ENCODE assay signal across 23 cellular contexts in genomic region chr3:122546151-122546550, GRCh38. TPM values are rescaled to one million over a fixed set of nuclear protein-coding genes. Genes with fewer than 3 reads are reported as not detected.
DNase-seq lines count a peak whose midpoint lies in the region; ATAC-seq, FAIRE-seq and TF ChIP-seq lines count a peak whose summit lies in the region.
"Had no signal": no experiment of that assay in that cellular context is flagged by ENCODE, and none has a peak within 500 bp of the region (broad histone marks: within the 10 kb centered on the region; RNA-seq: fewer than 3 reads in every experiment).

No MANE protein-coding gene starts in this region.

- in situ Hi-C loops in HepG2 (cut with HindIII; ENCODE audit: extremely low pct_ligation_motif_present, low pct_unique_long_range_greater_than_20kb), result no loop called here

- H3K4me1 ChIP-seq in liver (ENCODE audit: control insufficient read depth in 4 of 4, insufficient read depth in 4 of 4, low read length in 3 of 4) (peaks cover 0 to 6% (median 1%) of the 10 kb centered on the region in 4 donors), HepG2 (ENCODE audit: insufficient read depth, low read length) (no peaks in the 10 kb centered on the region)
- H3K4me1 ChIP-seq: A549; BLaER1 treated with 17β-estradiol and CSF1 and Interleukin-3, amounts not matched to agents 10 nM and 100 nM; Caco-2 had no signal

- no peak for DNase-seq in HepG2 (ENCODE audit: low spot score)
- DNase-seq in NCI-H748 treated with DMSO at 0.1 percent for 48 hours (lab: John Stamatoyannopoulos, UW), result peak; percentile 10
- DNase-seq in left lobe of liver (ENCODE audit: low spot score), result peak; percentile 63
- no peak for DNase-seq in NOMO-1 treated with DMSO at 0.1 percent for 48 hours (lab: John Stamatoyannopoulos, UW; ENCODE audit: unreplicated experiment)
- no peak for DNase-seq in NCI-H446 treated with DMSO at 0.1 percent for 48 hours (lab: John Stamatoyannopoulos, UW)
- DNase-seq: AML-193; Caco-2; Calu3; CD4-positive, alpha-beta T cell; CD8-positive, alpha-beta T cell; DMS79 treated with DMSO at 0.1 percent for 48 hours; GF-D8 had no signal

- BruUV-seq in HepG2 (replicated peaks; lab: Mats Ljungman, UMichigan), result no TSS peak

- H4K20me1 ChIP-seq in HepG2 (ENCODE audit: insufficient read depth, low read length), result no peaks in the 10 kb centered on the region
- H4K20me1 ChIP-seq: BLaER1 treated with 17β-estradiol and CSF1 and Interleukin-3, amounts not matched to agents 10 nM and 100 nM had no signal

- no peaks in the 10 kb centered on the region for H3K9me3 ChIP-seq in liver (ENCODE audit: control insufficient read depth in 4 of 4, low read length in 3 of 4)
- H3K9me3 ChIP-seq in HepG2 (ENCODE audit: low read length), result no peaks in the 10 kb centered on the region
- H3K9me3 ChIP-seq: A549; BLaER1 treated with 17β-estradiol and CSF1 and Interleukin-3, amounts not matched to agents 10 nM and 100 nM; Caco-2 had no signal

- H3K9ac ChIP-seq in liver (ENCODE audit: low read depth in 1 of 2, low read length in 2 of 2), result no peak overlapping the region
- no peak overlapping the region for H3K9ac ChIP-seq in HepG2 (ENCODE audit: insufficient read depth, low read depth, low read length)
- H3K9ac ChIP-seq: BLaER1 treated with 17β-estradiol and CSF1 and Interleukin-3, amounts not matched to agents 10 nM and 100 nM had no signal

- intact Hi-C loops in HepG2 (cut with micrococcal nuclease; ENCODE audit: unreplicated experiment), result no loop called here

- POLR2A ChIA-PET in HepG2 (lab: Yijun Ruan, JAX), result no interaction called here

- H3K27me3 ChIP-seq in liver (ENCODE audit: control insufficient read depth in 4 of 4, insufficient read depth in 4 of 4, low read length in 3 of 4) (no peaks in the 10 kb centered on the region), HepG2 (ENCODE audit: control insufficient read depth in 1 of 2, insufficient read depth in 2 of 2, low read length in 2 of 2) (no peaks in the 10 kb centered on the region)
- H3K27me3 ChIP-seq: BLaER1 treated with 17β-estradiol and CSF1 and Interleukin-3, amounts not matched to agents 10 nM and 100 nM had no signal

- H3K36me3 ChIP-seq in liver (ENCODE audit: control insufficient read depth in 4 of 4, insufficient read depth in 3 of 4, low read depth in 1 of 4, low read length in 3 of 4) (peaks cover 18 to 61% (median 43%) of the 10 kb centered on the region in 4 donors), HepG2 (replicated peaks in 1 of 2; ENCODE audit: control insufficient read depth in 1 of 2, insufficient read depth in 2 of 2, low read length in 2 of 2) (no peaks in the 10 kb centered on the region)

- H2AFZ ChIP-seq in HepG2 (ENCODE audit: low read length), result no peak overlapping the region

- WGBS in liver, result 49% methylated on average over 5 of the region's 5 CpGs
- 93% methylated on average over 5 of the region's 5 CpGs for WGBS in HepG2 (ENCODE audit: low lambda C conversion rate)

- no peak for FAIRE-seq in HepG2 (lab: Jason Lieb, UNC)
- FAIRE-seq: A549, D721Med, G401.6, GM12891, GM19239 had no signal

- H3K4me2 ChIP-seq in HepG2 (ENCODE audit: low read depth, low read length), result no peak overlapping the region
- H3K4me2 ChIP-seq: A549; BLaER1 treated with 17β-estradiol and CSF1 and Interleukin-3, amounts not matched to agents 10 nM and 100 nM had no signal

- no peak for TF ChIP-seq POLR2A in HepG2 (IDR thresholded peaks at IDR 0.05; ENCODE audit: insufficient read depth in 1 of 2, low read depth in 2 of 2, low read length in 2 of 2)

- peak; percentile 13 to 16 for TF ChIP-seq RAD21 in liver (IDR thresholded peaks at IDR 0.05)
- no peak for TF ChIP-seq RAD21 in HepG2 (CRISPR knock-in tag; IDR thresholded peaks at IDR 0.05)

- no peak overlapping the region for H3K4me3 ChIP-seq in liver (ENCODE audit: low read depth in 1 of 3, low read length in 3 of 3)
- H3K4me3 ChIP-seq in HepG2 (replicated peaks in 1 of 3; ENCODE audit: insufficient read depth in 1 of 3, low read depth in 2 of 3, low read length in 3 of 3), result no peak overlapping the region
- H3K4me3 ChIP-seq: A549; BLaER1 treated with 17β-estradiol and CSF1 and Interleukin-3, amounts not matched to agents 10 nM and 100 nM had no signal

- ATAC-seq in HepG2 (no peak), left lobe of liver (peak; percentile 73), HG03039 (IDR thresholded peaks at IDR 0.05; ENCODE audit: unreplicated experiment) (no peak)
- ATAC-seq: A549; CD8-positive, alpha-beta T cell had no signal

- H3K79me2 ChIP-seq in HepG2 (ENCODE audit: insufficient read depth, low read length), result no peaks in the 10 kb centered on the region

- no peak overlapping the region for H3K27ac ChIP-seq in liver (ENCODE audit: low read depth in 1 of 2, low read length in 2 of 2)
- no peak overlapping the region for H3K27ac ChIP-seq in HepG2 (ENCODE audit: extremely low read length, insufficient read depth, low read length)
- H3K27ac ChIP-seq: 22Rv1; A549; BLaER1 treated with 17β-estradiol and CSF1 and Interleukin-3, amounts not matched to agents 10 nM and 100 nM; C4-2B had no signal

- TF ChIP-seq EP300 in HepG2 (IDR thresholded peaks at IDR 0.05; ENCODE audit: low read depth in 2 of 2, low read length in 2 of 2), result no peak
- no peak for TF ChIP-seq EP300 in HepG2 (CRISPR knock-in tag; IDR thresholded peaks at IDR 0.05; ENCODE audit: borderline replicate concordance)

- CTCF ChIA-PET in HepG2 (lab: Yijun Ruan, JAX; ENCODE audit: low intra/inter-chr PET ratio, low total read pairs), result no interaction called here

- TF ChIP-seq CTCF in liver (IDR thresholded peaks at IDR 0.05; ENCODE audit: low read depth, low read length, missing input control) (no peak), HepG2 (CRISPR knock-in tag; IDR thresholded peaks at IDR 0.05) (no peak)

RNA-seq across cellular contexts. Expression of gene PARP9, which starts 17.9 kb away (rescaled TPM):
- total RNA-seq in liver (10 to 100 TPM; 39.3 to 74.0 TPM), HepG2 (2016; rRNA removed; fragmentation: Illumina TruSeq; extraction: Trizol) (10.6 and 12.5 TPM in 2 replicates), left lobe of liver (39.0 TPM)
- polyA plus RNA-seq in liver (10 to 100 TPM; 34.8 to 58.6 TPM), HepG2 (2011; rRNA removed) (6.5 and 7.0 TPM in 2 replicates)
- total RNA-seq in HepG2 (2016; cell fraction: cytosol; rRNA removed; fragmentation: Illumina TruSeq; extraction: Trizol; ENCODE audit: low read depth), result 2.5 and 3.5 TPM in 2 replicates
- 9.8 and 12.9 TPM in 2 replicates for total RNA-seq in HepG2 (2016; cell fraction: insoluble cytoplasmic fraction; rRNA removed; fragmentation: Illumina TruSeq; extraction: Trizol)
- total RNA-seq in HepG2 (2016; cell fraction: membrane; rRNA removed; fragmentation: Illumina TruSeq; extraction: Trizol), result 3.6 and 4.5 TPM in 2 replicates
- 6.9 and 7.6 TPM in 2 replicates for total RNA-seq in HepG2 (2016; cell fraction: nucleus; rRNA removed; fragmentation: Illumina TruSeq; extraction: Trizol)
- 2.3 and 5.1 TPM in 2 replicates for polyA plus RNA-seq in HepG2 (2011; cell fraction: cytosol; rRNA removed)
- polyA plus RNA-seq in HepG2 (2011; cell fraction: nucleus; rRNA removed), result 4.4 and 8.2 TPM in 2 replicates
- polyA plus RNA-seq in HepG2 (2012), result 2.5 and 4.0 TPM in 2 replicates
- polyA plus RNA-seq in HepG2 (2016; cell fraction: cytosol; fragmentation: Illumina TruSeq; extraction: Trizol; ENCODE audit: low read depth), result 0.59 and 0.62 TPM in 2 replicates
- polyA plus RNA-seq in HepG2 (2016; cell fraction: insoluble cytoplasmic fraction; fragmentation: Illumina TruSeq; extraction: Trizol; ENCODE audit: low read depth), result 11.1 TPM in 2 replicates
- 1.4 and 1.9 TPM in 2 replicates for polyA plus RNA-seq in HepG2 (2016; cell fraction: membrane; fragmentation: Illumina TruSeq; extraction: Trizol; ENCODE audit: low read depth)
- 11.1 and 11.3 TPM in 2 replicates for polyA plus RNA-seq in HepG2 (2016; cell fraction: nucleus; fragmentation: Illumina TruSeq; extraction: Trizol; ENCODE audit: insufficient read depth, low read depth)
- 2.0 and 5.7 TPM in 2 replicates for polyA minus RNA-seq in HepG2 (2011; rRNA and poly(A)+ RNA removed; ENCODE audit: low replicate concordance)
- 2.5 and 3.1 TPM in 2 replicates for polyA minus RNA-seq in HepG2 (2011; cell fraction: cytosol; rRNA and poly(A)+ RNA removed)
- polyA minus RNA-seq in HepG2 (2011; cell fraction: nucleus; rRNA and poly(A)+ RNA removed), result 4.0 and 7.0 TPM in 2 replicates

RNA-seq across cellular contexts. Expression of gene DTX3L, which starts 18.0 kb away (rescaled TPM):
- total RNA-seq in liver (10 to 100 TPM; 29.4 to 44.5 TPM), HepG2 (2016; rRNA removed; fragmentation: Illumina TruSeq; extraction: Trizol) (10.9 and 19.2 TPM in 2 replicates), left lobe of liver (31.1 TPM)
- polyA plus RNA-seq in liver (10 to 100 TPM; 16.9 to 17.6 TPM), HepG2 (2011; rRNA removed) (2.5 and 3.2 TPM in 2 replicates)
- total RNA-seq in HepG2 (2016; cell fraction: cytosol; rRNA removed; fragmentation: Illumina TruSeq; extraction: Trizol; ENCODE audit: low read depth), result 1.1 and 1.5 TPM in 2 replicates
- total RNA-seq in HepG2 (2016; cell fraction: insoluble cytoplasmic fraction; rRNA removed; fragmentation: Illumina TruSeq; extraction: Trizol), result 10.7 and 16.9 TPM in 2 replicates
- 7.0 and 7.7 TPM in 2 replicates for total RNA-seq in HepG2 (2016; cell fraction: membrane; rRNA removed; fragmentation: Illumina TruSeq; extraction: Trizol)
- total RNA-seq in HepG2 (2016; cell fraction: nucleus; rRNA removed; fragmentation: Illumina TruSeq; extraction: Trizol), result 7.4 and 8.7 TPM in 2 replicates
- 1.7 and 3.2 TPM in 2 replicates for polyA plus RNA-seq in HepG2 (2011; cell fraction: cytosol; rRNA removed)
- polyA plus RNA-seq in HepG2 (2011; cell fraction: nucleus; rRNA removed), result 1.7 and 2.8 TPM in 2 replicates
- 4.4 and 5.3 TPM in 2 replicates for polyA plus RNA-seq in HepG2 (2012)
- polyA plus RNA-seq in HepG2 (2016; cell fraction: cytosol; fragmentation: Illumina TruSeq; extraction: Trizol; ENCODE audit: low read depth), result 0.57 TPM in 2 replicates
- 12.1 and 15.2 TPM in 2 replicates for polyA plus RNA-seq in HepG2 (2016; cell fraction: insoluble cytoplasmic fraction; fragmentation: Illumina TruSeq; extraction: Trizol; ENCODE audit: low read depth)
- 2.5 and 2.9 TPM in 2 replicates for polyA plus RNA-seq in HepG2 (2016; cell fraction: membrane; fragmentation: Illumina TruSeq; extraction: Trizol; ENCODE audit: low read depth)
- 9.0 and 9.5 TPM in 2 replicates for polyA plus RNA-seq in HepG2 (2016; cell fraction: nucleus; fragmentation: Illumina TruSeq; extraction: Trizol; ENCODE audit: insufficient read depth, low read depth)
- 3.0 and 6.0 TPM in 2 replicates for polyA minus RNA-seq in HepG2 (2011; rRNA and poly(A)+ RNA removed; ENCODE audit: low replicate concordance)
- polyA minus RNA-seq in HepG2 (2011; cell fraction: cytosol; rRNA and poly(A)+ RNA removed), result 5.5 and 9.3 TPM in 2 replicates
- polyA minus RNA-seq in HepG2 (2011; cell fraction: nucleus; rRNA and poly(A)+ RNA removed), result 3.1 and 6.0 TPM in 2 replicates

RNA-seq across cellular contexts. Expression of gene PARP15, which starts 31.3 kb away (rescaled TPM):
- total RNA-seq in liver (1 to 10 TPM; 2.8 to 3.3 TPM), HepG2 (2016; rRNA removed; fragmentation: Illumina TruSeq; extraction: Trizol) (0.02 TPM in 1 of 2 replicates, not detected in the other), left lobe of liver (1.0 TPM)
- polyA plus RNA-seq in liver (1 to 10 TPM in 1 of 2 donors, under 1 TPM in 1; 0.28 to 2.1 TPM), HepG2 (2011; rRNA removed) (not detected in 2 replicates)
- not detected in 2 replicates for total RNA-seq in HepG2 (2016; cell fraction: cytosol; rRNA removed; fragmentation: Illumina TruSeq; extraction: Trizol; ENCODE audit: low read depth)
- 0.04 TPM in 1 of 2 replicates, not detected in the other for total RNA-seq in HepG2 (2016; cell fraction: insoluble cytoplasmic fraction; rRNA removed; fragmentation: Illumina TruSeq; extraction: Trizol)
- not detected in 2 replicates for total RNA-seq in HepG2 (2016; cell fraction: membrane; rRNA removed; fragmentation: Illumina TruSeq; extraction: Trizol)
- not detected in 2 replicates for total RNA-seq in HepG2 (2016; cell fraction: nucleus; rRNA removed; fragmentation: Illumina TruSeq; extraction: Trizol)
- polyA plus RNA-seq in HepG2 (2011; cell fraction: cytosol; rRNA removed), result 0.03 TPM in 1 of 2 replicates, not detected in the other
- polyA plus RNA-seq in HepG2 (2011; cell fraction: nucleus; rRNA removed), result 0.33 and 0.39 TPM in 2 replicates
- not detected in 2 replicates for polyA plus RNA-seq in HepG2 (2012)
- polyA plus RNA-seq in HepG2 (2016; cell fraction: cytosol; fragmentation: Illumina TruSeq; extraction: Trizol; ENCODE audit: low read depth), result not detected in 2 replicates
- not detected in 2 replicates for polyA plus RNA-seq in HepG2 (2016; cell fraction: insoluble cytoplasmic fraction; fragmentation: Illumina TruSeq; extraction: Trizol; ENCODE audit: low read depth)
- polyA plus RNA-seq in HepG2 (2016; cell fraction: membrane; fragmentation: Illumina TruSeq; extraction: Trizol; ENCODE audit: low read depth), result not detected in 2 replicates
- not detected in 2 replicates for polyA plus RNA-seq in HepG2 (2016; cell fraction: nucleus; fragmentation: Illumina TruSeq; extraction: Trizol; ENCODE audit: insufficient read depth, low read depth)
- 0.02 TPM in 1 of 2 replicates, not detected in the other for polyA minus RNA-seq in HepG2 (2011; rRNA and poly(A)+ RNA removed; ENCODE audit: low replicate concordance)
- not detected in 2 replicates for polyA minus RNA-seq in HepG2 (2011; cell fraction: cytosol; rRNA and poly(A)+ RNA removed)
- not detected in 2 replicates for polyA minus RNA-seq in HepG2 (2011; cell fraction: nucleus; rRNA and poly(A)+ RNA removed)
- total RNA-seq: A172 had no signal

RNA-seq across cellular contexts. Expression of gene KPNA1, which starts 31.4 kb away (rescaled TPM):
- total RNA-seq in liver, result 10 to 100 TPM; 23.7 to 42.0 TPM
- 10 to 100 TPM; 20.7 to 23.3 TPM for polyA plus RNA-seq in liver
- 30.0 and 49.7 TPM in 2 replicates for total RNA-seq in HepG2 (2016; rRNA removed; fragmentation: Illumina TruSeq; extraction: Trizol)
- total RNA-seq in HepG2 (2016; cell fraction: cytosol; rRNA removed; fragmentation: Illumina TruSeq; extraction: Trizol; ENCODE audit: low read depth), result 4.1 and 5.0 TPM in 2 replicates
- total RNA-seq in HepG2 (2016; cell fraction: insoluble cytoplasmic fraction; rRNA removed; fragmentation: Illumina TruSeq; extraction: Trizol), result 28.3 and 45.9 TPM in 2 replicates
- total RNA-seq in HepG2 (2016; cell fraction: membrane; rRNA removed; fragmentation: Illumina TruSeq; extraction: Trizol), result 6.0 and 6.7 TPM in 2 replicates
- 27.0 and 29.3 TPM in 2 replicates for total RNA-seq in HepG2 (2016; cell fraction: nucleus; rRNA removed; fragmentation: Illumina TruSeq; extraction: Trizol)
- 14.7 and 15.4 TPM in 2 replicates for polyA plus RNA-seq in HepG2 (2011; rRNA removed)
- 11.8 and 17.4 TPM in 2 replicates for polyA plus RNA-seq in HepG2 (2011; cell fraction: cytosol; rRNA removed)
- 10.3 and 14.5 TPM in 2 replicates for polyA plus RNA-seq in HepG2 (2011; cell fraction: nucleus; rRNA removed)
- polyA plus RNA-seq in HepG2 (2012), result 19.7 and 22.5 TPM in 2 replicates
- polyA plus RNA-seq in HepG2 (2016; cell fraction: cytosol; fragmentation: Illumina TruSeq; extraction: Trizol; ENCODE audit: low read depth), result 1.1 and 1.4 TPM in 2 replicates
- polyA plus RNA-seq in HepG2 (2016; cell fraction: insoluble cytoplasmic fraction; fragmentation: Illumina TruSeq; extraction: Trizol; ENCODE audit: low read depth), result 53.6 and 54.5 TPM in 2 replicates
- 3.3 and 3.8 TPM in 2 replicates for polyA plus RNA-seq in HepG2 (2016; cell fraction: membrane; fragmentation: Illumina TruSeq; extraction: Trizol; ENCODE audit: low read depth)
- 33.7 and 36.9 TPM in 2 replicates for polyA plus RNA-seq in HepG2 (2016; cell fraction: nucleus; fragmentation: Illumina TruSeq; extraction: Trizol; ENCODE audit: insufficient read depth, low read depth)
- 21.2 and 58.7 TPM in 2 replicates for polyA minus RNA-seq in HepG2 (2011; rRNA and poly(A)+ RNA removed; ENCODE audit: low replicate concordance)
- 14.3 and 28.6 TPM in 2 replicates for polyA minus RNA-seq in HepG2 (2011; cell fraction: cytosol; rRNA and poly(A)+ RNA removed)
- 25.8 and 29.0 TPM in 2 replicates for polyA minus RNA-seq in HepG2 (2011; cell fraction: nucleus; rRNA and poly(A)+ RNA removed)
- 47.1 TPM for total RNA-seq in left lobe of liver

Comparison
In these comparisons a context has a peak if more than half of its experiments do, and no peak if none do; other contexts are left out.
1. DNase-seq: peak in NCI-H748 treated with DMSO at 0.1 percent for 48 hours (single experiment) and left lobe of liver (single experiment); none in HepG2 (single experiment), NOMO-1 treated with DMSO at 0.1 percent for 48 hours (single experiment) and NCI-H446 treated with DMSO at 0.1 percent for 48 hours (single experiment).